ENCODE assay signal across 8 cellular contexts in genomic region chr12:95548056-95548538, GRCh38. TPM values are rescaled to one million over a fixed set of nuclear protein-coding genes. Genes with fewer than 3 reads are reported as not detected.
DNase-seq lines count a peak whose midpoint lies in the region; ATAC-seq lines count a peak whose summit lies in the region.

No MANE protein-coding gene starts in this region.

- peak; percentile 24 for ATAC-seq in left lobe of liver
- ATAC-seq in GM19328 (IDR thresholded peaks at IDR 0.05; ENCODE audit: unreplicated experiment), result no peak

- peak; percentile 6 for DNase-seq in HCEC 1CT
- peak; percentile 7 for DNase-seq in central memory CD4-positive, alpha-beta T cell
- no peak for DNase-seq in left lobe of liver (ENCODE audit: low spot score)
- DNase-seq in stimulated activated CD4-positive, alpha-beta T cell treated with anti-CD3 and anti-CD28 coated beads, Interleukin-4, amount 100 ng/mL, for 48 hours (ENCODE audit: low read depth in 2 of 2), result peak; percentile 23 to 24
- no peak for DNase-seq in pons (ENCODE audit: low spot score)
- no peak for DNase-seq in NCI-H1436 (lab: John Stamatoyannopoulos, UW)

- H3K27me3 Mint-ChIP-seq in T-helper 1 cell treated with Interleukin-12 subunit alpha and Interleukin-12 subunit beta and Interleukin-4 antibody, amounts not matched to agents 30 μg/mL and 1 μg/mL, for 36 hours (ENCODE audit: low read depth), result peaks cover 19% of the 10 kb centered on the region

- peak overlapping the region; percentile 83 for H3K27ac Mint-ChIP-seq in T-helper 1 cell treated with Interleukin-12 subunit alpha and Interleukin-12 subunit beta and Interleukin-4 antibody, amounts not matched to agents 30 μg/mL and 1 μg/mL, for 36 hours

- H3K36me3 Mint-ChIP-seq in T-helper 1 cell treated with Interleukin-12 subunit alpha and Interleukin-12 subunit beta and Interleukin-4 antibody, amounts not matched to agents 30 μg/mL and 1 μg/mL, for 36 hours (ENCODE audit: low read depth), result no peaks in the 10 kb centered on the region

- H3K4me3 Mint-ChIP-seq in T-helper 1 cell treated with Interleukin-12 subunit alpha and Interleukin-12 subunit beta and Interleukin-4 antibody, amounts not matched to agents 30 μg/mL and 1 μg/mL, for 36 hours, result peak overlapping the region; percentile 86

- peaks cover 6% of the 10 kb centered on the region for H3K9me3 Mint-ChIP-seq in T-helper 1 cell treated with Interleukin-12 subunit alpha and Interleukin-12 subunit beta and Interleukin-4 antibody, amounts not matched to agents 30 μg/mL and 1 μg/mL, for 36 hours

- H3K4me1 Mint-ChIP-seq in T-helper 1 cell treated with Interleukin-12 subunit alpha and Interleukin-12 subunit beta and Interleukin-4 antibody, amounts not matched to agents 30 μg/mL and 1 μg/mL, for 36 hours (ENCODE audit: low read depth), result peaks cover 36% of the 10 kb centered on the region

RNA-seq across cellular contexts. Expression of gene USP44, which starts 3.2 kb away (rescaled TPM):
- total RNA-seq in left lobe of liver, result 0.18 TPM

Comparison
In these comparisons a context has a peak if more than half of its experiments do, and no peak if none do; other contexts are left out.
1. DNase-seq: peak in HCEC 1CT (single experiment), central memory CD4-positive, alpha-beta T cell (single experiment) and stimulated activated CD4-positive, alpha-beta T cell treated with anti-CD3 and anti-CD28 coated beads, Interleukin-4, amount 100 ng/mL, for 48 hours (2 of 2); none in left lobe of liver (single experiment), pons (single experiment) and NCI-H1436 (single experiment).